ENCODE assay signal across 28 cellular contexts in genomic region chr9:38342096-38342495, GRCh38.
"Had no signal": no experiment of that assay in that cellular context is flagged by ENCODE, and none has a peak within 500 bp of the region (broad histone marks: within the 10 kb centered on the region; RNA-seq: fewer than 3 reads in every experiment).

No MANE protein-coding gene starts in this region.

- H3K9me3 ChIP-seq: heart right ventricle, left lung, thyroid gland, upper lobe of left lung had no signal

- H3K4me3 ChIP-seq: coronary artery, dorsolateral prefrontal cortex, heart right ventricle, left lung, lung, stomach, thyroid gland, upper lobe of left lung had no signal

- DNase-seq: activated B cell treated with CpG ODN at 0.5 μM for 24 hours; activated CD4-positive, alpha-beta T cell treated with anti-CD3 and anti-CD28 coated beads, Interleukin-2, amount 50 U/mL, for 1 hour; activated CD8-positive, alpha-beta T cell treated with anti-CD3 and anti-CD28 coated beads for 36 hours; activated gamma-delta T cell; activated naive CD4-positive, alpha-beta T cell treated with anti-CD3 and anti-CD28 coated beads, Interleukin-2, amount 10 ng/mL, durations not matched to agents 7 days and 5 days; activated naive CD8-positive, alpha-beta T cell treated with anti-CD3 and anti-CD28 coated beads, Interleukin-2, amount 10 ng/mL, durations not matched to agents 7 days and 5 days; activated T-cell treated with anti-CD3 and anti-CD28 coated beads for 4 hours; activated T-cell treated with anti-CD3 and anti-CD28 coated beads, Interleukin-2, amount 50 U/mL, for 72 hours; amniotic stem cell; brain microvascular endothelial cell; dorsolateral prefrontal cortex; effector memory CD4-positive, alpha-beta T cell; erythroblast; foreskin melanocyte; heart right ventricle; kidney glomerular epithelial cell; left lung; mesendoderm; stimulated activated CD4-positive, alpha-beta T cell treated with anti-CD3 and anti-CD28 coated beads, Interleukin-15, amount 100 ng/mL, for 24 hours; stimulated activated CD4-positive, alpha-beta T cell treated with anti-CD3 and anti-CD28 coated beads, Interleukin-2, amount 100 ng/mL, for 24 hours; stimulated activated naive B cell treated with anti-CD40 and anti-IgM and Interleukin-4, amounts not matched to agents 10 μg/mL and 1 μg/mL and 100 μg/mL, for 72 hours; stomach; T-cell; thyroid gland; upper lobe of left lung had no signal

- H3K27me3 ChIP-seq: dorsolateral prefrontal cortex, stomach, thyroid gland, upper lobe of left lung had no signal

- ATAC-seq: activated CD8-positive, alpha-beta T cell treated with anti-CD3 and anti-CD28 coated beads for 36 hours; activated T-cell treated with anti-CD3 and anti-CD28 coated beads, Interleukin-2, amount 50 U/mL, for 72 hours; heart right ventricle; left lung; sciatic nerve; stimulated activated naive B cell treated with anti-CD40 and anti-IgM and Interleukin-4, amounts not matched to agents 10 μg/mL and 1 μg/mL and 100 μg/mL, for 72 hours; T-cell had no signal

- H3K4me1 ChIP-seq: left lung, stomach, thyroid gland, upper lobe of left lung had no signal

- H3K36me3 ChIP-seq: brain microvascular endothelial cell, heart right ventricle, left lung, stomach, thyroid gland, upper lobe of left lung had no signal

- H3K27ac ChIP-seq: brain microvascular endothelial cell, coronary artery, dorsolateral prefrontal cortex, heart right ventricle, left lung, stomach, thyroid gland, upper lobe of left lung had no signal
